ENCODE assay signal across 8 cellular contexts in genomic region chr19:51422053-51422448, GRCh38. TPM values are rescaled to one million over a fixed set of nuclear protein-coding genes. Genes with fewer than 3 reads are reported as not detected.
DNase-seq lines count a peak whose midpoint lies in the region; ATAC-seq and TF ChIP-seq lines count a peak whose summit lies in the region.

No MANE protein-coding gene starts in this region.

- no peaks in the 10 kb centered on the region for H3K36me3 Mint-ChIP-seq in glutamatergic neuron (ENCODE audit: unreplicated experiment)

- intact Hi-C loops in transverse colon (cut with DNase I; ENCODE audit: low total_unique reads): loop anchor here (10.0 kb wide), 1 partner anchor 87 kb away; no protein-coding TSS in a partner anchor

- no peaks in the 10 kb centered on the region for H3K4me1 ChIP-seq in SJSA1 (replicated peaks)
- H3K4me1 ChIP-seq in parathyroid adenoma: no peaks in the 10 kb centered on the region
- no peaks in the 10 kb centered on the region for H3K4me1 ChIP-seq in transverse colon

- H3K79me2 ChIP-seq in parathyroid adenoma: no peaks in the 10 kb centered on the region

- no peaks in the 10 kb centered on the region for H3K27me3 ChIP-seq in SJSA1 (replicated peaks)
- no peaks in the 10 kb centered on the region for H3K27me3 ChIP-seq in parathyroid adenoma (ENCODE audit: control insufficient read depth, insufficient read depth, low read length)
- H3K27me3 ChIP-seq in transverse colon: peaks cover 18% of the 10 kb centered on the region

- no peaks in the 10 kb centered on the region; the same call in 1 of the 2 replicates for H3K9me3 ChIP-seq in SJSA1 (replicated peaks)
- no peaks in the 10 kb centered on the region for H3K9me3 ChIP-seq in parathyroid adenoma (ENCODE audit: control insufficient read depth, low read length)
- no peaks in the 10 kb centered on the region for H3K9me3 ChIP-seq in transverse colon

- H3K36me3 ChIP-seq in SJSA1 (no peaks in the 10 kb centered on the region), parathyroid adenoma (ENCODE audit: control insufficient read depth, insufficient read depth, low read length) (no peaks in the 10 kb centered on the region), transverse colon (no peaks in the 10 kb centered on the region)

- H3K27ac Mint-ChIP-seq in glutamatergic neuron (ENCODE audit: unreplicated experiment): no peak overlapping the region

- ATAC-seq in HG02642 (IDR thresholded peaks at IDR 0.05; ENCODE audit: poor library complexity, unreplicated experiment) (peak; percentile 52), HG02981 (IDR thresholded peaks at IDR 0.05; ENCODE audit: unreplicated experiment) (no peak)

- WGBS in transverse colon (ENCODE audit: low coverage in 1 of 2), 2 donors: 11 to 32% methylated on average over 6 to 15 of the region's 19 CpGs

- H3K4me3 Mint-ChIP-seq in glutamatergic neuron (ENCODE audit: unreplicated experiment): peak overlapping the region; percentile 63

- no peaks in the 10 kb centered on the region for H3K4me1 Mint-ChIP-seq in glutamatergic neuron (ENCODE audit: low read depth, unreplicated experiment)

- no peak for TF ChIP-seq POLR2A in transverse colon (IDR thresholded peaks at IDR 0.05)

- in situ Hi-C loops in transverse colon (cut with MboI; ENCODE audit: low pct_ligation_motif_present in 1 of 4, low pct_unique_long_range_greater_than_20kb in 1 of 4, low sequenced_read_pairs in 3 of 4): loop anchor here in 1 of 4 donors (10.0 kb wide), 1 partner anchor 87 kb away; no protein-coding TSS in a partner anchor

- peak; percentile 96 for DNase-seq in CD1c-positive myeloid dendritic cell (ENCODE audit: extremely low spot score)
- peak; percentile 52 to 83 for DNase-seq in SJSA1 (ENCODE audit: low read depth in 1 of 2, low spot score in 2 of 2)
- peak; percentile 73 to 92 (median 76) for DNase-seq in activated naive CD4-positive, alpha-beta T cell (lab: John Stamatoyannopoulos, UW)
- DNase-seq in glutamatergic neuron: peak; percentile 86
- DNase-seq in transverse colon: peak; percentile 88

- no peak overlapping the region for H3K27ac ChIP-seq in SJSA1
- H3K27ac ChIP-seq in parathyroid adenoma: no peak overlapping the region
- H3K27ac ChIP-seq in transverse colon: no peak overlapping the region

- H3K9me3 Mint-ChIP-seq in glutamatergic neuron (ENCODE audit: unreplicated experiment): peaks cover 3% of the 10 kb centered on the region

- no peak overlapping the region for H3K4me2 ChIP-seq in parathyroid adenoma (ENCODE audit: low read length)

- TF ChIP-seq CTCF in glutamatergic neuron (IDR thresholded peaks at IDR 0.05; ENCODE audit: partially characterized antibody, unreplicated experiment) (peak; percentile 99), parathyroid adenoma (IDR thresholded peaks at IDR 0.05) (peak; percentile 97), transverse colon (IDR thresholded peaks at IDR 0.05) (peak; percentile 92 to 99 (median 95))

- H3K9ac ChIP-seq in parathyroid adenoma: no peak overlapping the region

- H2AFZ ChIP-seq in parathyroid adenoma: peak overlapping the region; percentile 64

- TF ChIP-seq EP300 in transverse colon (IDR thresholded peaks at IDR 0.05; ENCODE audit: low read depth): no peak

- H3K4me3 ChIP-seq in SJSA1: no peak overlapping the region
- no peak overlapping the region for H3K4me3 ChIP-seq in parathyroid adenoma (ENCODE audit: low read depth, low read length)
- no peak overlapping the region for H3K4me3 ChIP-seq in transverse colon

- peaks cover 4% of the 10 kb centered on the region for H3K27me3 Mint-ChIP-seq in glutamatergic neuron (ENCODE audit: unreplicated experiment)

RNA-seq across cellular contexts. Expression of gene SIGLEC10, which starts 4.6 kb away (rescaled TPM):
- total RNA-seq in SJSA1 (2014; rRNA removed; shearing (Covaris generic)): not detected in 2 replicates
- total RNA-seq in glutamatergic neuron (ENCODE audit: unreplicated experiment) (not detected), transverse colon (10 to 100 TPM in 1 of 4 donors, 1 to 10 TPM in 2, not detected in 1; 3.7 to 15.7 (median 4.9) TPM)

RNA-seq across cellular contexts. Expression of gene C19orf84, which starts 31.7 kb away (rescaled TPM):
- not detected in 2 replicates for total RNA-seq in SJSA1 (2014; rRNA removed; shearing (Covaris generic))
- total RNA-seq in glutamatergic neuron (ENCODE audit: unreplicated experiment) (not detected), transverse colon (not detected)

RNA-seq across cellular contexts. Expression of gene LIM2, which starts 34.3 kb away (rescaled TPM):
- not detected in 2 replicates for total RNA-seq in SJSA1 (2014; rRNA removed; shearing (Covaris generic))
- not detected for total RNA-seq in glutamatergic neuron (ENCODE audit: unreplicated experiment)
- total RNA-seq in transverse colon: not detected

RNA-seq across cellular contexts. Expression of gene SIGLEC8, which starts 36.2 kb away (rescaled TPM):
- not detected in 2 replicates for total RNA-seq in SJSA1 (2014; rRNA removed; shearing (Covaris generic))
- total RNA-seq in glutamatergic neuron (ENCODE audit: unreplicated experiment) (not detected), transverse colon (1 to 10 TPM in 1 of 4 donors, under 1 TPM in 1, not detected in 2; 0.27 to 1.3 TPM)

RNA-seq across cellular contexts. Expression of gene NKG7, which starts 49.6 kb away (rescaled TPM):
- total RNA-seq in SJSA1 (2014; rRNA removed; shearing (Covaris generic)): not detected in 2 replicates
- total RNA-seq in glutamatergic neuron (ENCODE audit: unreplicated experiment) (not detected), transverse colon (1 to 10 TPM in 2 of 4 donors, not detected in 2; 1.6 to 3.0 TPM)
